ENCODE assay signal across 12 cellular contexts in the genomic region with DNA sequence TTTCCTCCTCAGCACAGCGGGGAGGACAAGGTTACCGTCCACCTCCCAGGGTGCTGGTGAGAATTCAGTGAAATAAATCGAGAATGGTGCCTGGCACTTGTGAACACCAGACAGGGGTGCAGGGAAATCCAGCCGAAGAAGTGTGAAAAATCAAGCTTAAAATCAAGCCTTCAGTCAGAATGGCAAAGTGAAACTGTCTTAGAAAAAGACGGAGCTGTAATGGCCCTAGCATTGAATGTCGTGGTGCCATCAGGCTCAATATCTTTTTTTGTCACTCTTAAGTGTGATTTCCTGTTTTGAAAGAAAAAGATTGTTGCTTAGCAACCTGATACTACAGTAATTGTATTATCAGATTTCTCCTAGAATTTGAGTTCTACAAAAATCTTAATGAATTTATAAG. TPM values are rescaled to one million over a fixed set of nuclear protein-coding genes. Genes with fewer than 3 reads are reported as not detected.
DNase-seq lines count a peak whose midpoint lies in the region; ATAC-seq and TF ChIP-seq lines count a peak whose summit lies in the region.
"Had no signal": no experiment of that assay in that cellular context is flagged by ENCODE, and none has a peak within 500 bp of the region (broad histone marks: within the 10 kb centered on the region; RNA-seq: fewer than 3 reads in every experiment).

No MANE protein-coding gene starts in this region.

- peak overlapping the region; percentile 83 for H3K27ac ChIP-seq in CD4-positive, alpha-beta memory T cell (ENCODE audit: low read depth, low read length)
- H3K27ac ChIP-seq in mesodermal cell (ENCODE audit: low read depth, low read length, severe bottlenecking) (peak overlapping the region; percentile 36), upper lobe of left lung (peak overlapping the region in 1 of 4 donors; percentile 7)

- peak; percentile 90 for ATAC-seq in activated T-helper 17 cell treated with anti-CD3 and anti-CD28 coated beads, Interleukin-2, amount 50 U/mL, for 72 hours (replicated peaks)
- no peak for ATAC-seq in upper lobe of left lung (ENCODE audit: low FRiP score in 2 of 2)

- TF ChIP-seq POLR2A in upper lobe of left lung (IDR thresholded peaks at IDR 0.05): no peak

- DNase-seq in CD4-positive, alpha-beta memory T cell: peak; percentile 73 to 86 (median 82)
- DNase-seq in KBM-7 (peak; percentile 35), upper lobe of left lung (no peak), retina (no peak), medulla oblongata (ENCODE audit: extremely low spot score) (no peak)
- DNase-seq: caudate nucleus; NCI-H510A treated with DMSO at 0.1 percent for 48 hours; SIG-M5; stimulated activated CD4-positive, alpha-beta T cell treated with anti-CD3 and anti-CD28 coated beads, Interleukin-12 subunit alpha, Interleukin-12 subunit beta, amount 100 ng/mL, for 4 hours had no signal

- H3K9me3 ChIP-seq in CD4-positive, alpha-beta memory T cell (ENCODE audit: control insufficient read depth in 1 of 2, low read length in 2 of 2): no peaks in the 10 kb centered on the region
- H3K9me3 ChIP-seq in mesodermal cell (ENCODE audit: control insufficient read depth, low read length) (no peaks in the 10 kb centered on the region), upper lobe of left lung (no peaks in the 10 kb centered on the region)

- peak overlapping the region; percentile 45 to 49 for H3K4me3 ChIP-seq in CD4-positive, alpha-beta memory T cell (ENCODE audit: low read length in 2 of 2)
- H3K4me3 ChIP-seq in mesodermal cell (ENCODE audit: extremely low read depth, insufficient read depth, low read length, poor library complexity, severe bottlenecking): no peak overlapping the region
- H3K4me3 ChIP-seq in upper lobe of left lung: no peak overlapping the region

- no peak for TF ChIP-seq EP300 in upper lobe of left lung (IDR thresholded peaks at IDR 0.05)

- H3K36me3 ChIP-seq in CD4-positive, alpha-beta memory T cell (ENCODE audit: insufficient read depth, low read length): no peaks in the 10 kb centered on the region
- no peaks in the 10 kb centered on the region for H3K36me3 ChIP-seq in mesodermal cell (ENCODE audit: control insufficient read depth, insufficient read depth, low read length)
- no peaks in the 10 kb centered on the region for H3K36me3 ChIP-seq in upper lobe of left lung

- peaks cover 2 to 13% of the 10 kb centered on the region in 2 donors for H3K36me3 Mint-ChIP-seq in CD4-positive, alpha-beta memory T cell
- H3K36me3 Mint-ChIP-seq in activated T-helper 17 cell treated with anti-CD3 and anti-CD28 coated beads, Interleukin-2, amount 50 U/mL, for 72 hours (ENCODE audit: low read depth): peaks cover 25% of the 10 kb centered on the region

- in situ Hi-C loops in KBM-7 (cut with MboI; ENCODE audit: low pct_unique_long_range_greater_than_20kb, low sequenced_read_pairs): no loop called here

- H3K27me3 Mint-ChIP-seq in CD4-positive, alpha-beta memory T cell: no peaks in the 10 kb centered on the region
- no peaks in the 10 kb centered on the region for H3K27me3 Mint-ChIP-seq in activated T-helper 17 cell treated with anti-CD3 and anti-CD28 coated beads, Interleukin-2, amount 50 U/mL, for 72 hours

- H3K4me1 Mint-ChIP-seq in CD4-positive, alpha-beta memory T cell: peaks cover 18 to 27% (median 25%) of the 10 kb centered on the region in 4 donors
- H3K4me1 Mint-ChIP-seq in activated T-helper 17 cell treated with anti-CD3 and anti-CD28 coated beads, Interleukin-2, amount 50 U/mL, for 72 hours: peaks cover 9% of the 10 kb centered on the region

- H3K4me1 ChIP-seq in CD4-positive, alpha-beta memory T cell (ENCODE audit: insufficient read depth, low read length): peaks cover 25% of the 10 kb centered on the region
- H3K4me1 ChIP-seq in mesodermal cell (ENCODE audit: control insufficient read depth, insufficient read depth, low read length, poor library complexity, severe bottlenecking) (no peaks in the 10 kb centered on the region), upper lobe of left lung (no peaks in the 10 kb centered on the region)

- no peaks in the 10 kb centered on the region for H3K27me3 ChIP-seq in CD4-positive, alpha-beta memory T cell (ENCODE audit: insufficient read depth, low read length)
- H3K27me3 ChIP-seq in upper lobe of left lung: no peaks in the 10 kb centered on the region

- H3K9me3 Mint-ChIP-seq in CD4-positive, alpha-beta memory T cell: peaks cover 0 to 2% (median 0%) of the 10 kb centered on the region in 8 donors
- H3K9me3 Mint-ChIP-seq in activated T-helper 17 cell treated with anti-CD3 and anti-CD28 coated beads, Interleukin-2, amount 50 U/mL, for 72 hours: peaks cover 4% of the 10 kb centered on the region

- no peak for TF ChIP-seq CTCF in upper lobe of left lung (IDR thresholded peaks at IDR 0.05)

- intact Hi-C loops in CD4-positive, alpha-beta memory T cell (cut with micrococcal nuclease): loop anchor here (1.0 to 10.0 kb wide), 4 partner anchors 21 to 379 kb away; a partner anchor contains a TSS

- POLR2A ChIA-PET in CD4-positive, alpha-beta memory T cell (lab: Charles Lee; ENCODE audit: partially characterized antibody): interaction anchor here (1.1 to 3.9 kb wide), 3 partner anchors 20 to 135 kb away, joined by 4 to 46 read pairs (median 15); a partner anchor contains a TSS

- peak overlapping the region; percentile 63 to 89 (median 80) for H3K4me3 Mint-ChIP-seq in CD4-positive, alpha-beta memory T cell
- H3K4me3 Mint-ChIP-seq in activated T-helper 17 cell treated with anti-CD3 and anti-CD28 coated beads, Interleukin-2, amount 50 U/mL, for 72 hours: peak overlapping the region; percentile 84

- 79 to 91% methylated on average over 5 to 6 of the region's 6 CpGs for WGBS in mesodermal cell (ENCODE audit: insufficient coverage in 2 of 2), 2 experiments
- WGBS in upper lobe of left lung, 2 donors: 49 to 57% methylated on average over 6 of the region's 6 CpGs

- peak overlapping the region; percentile 88 to 99 (median 97) for H3K27ac Mint-ChIP-seq in CD4-positive, alpha-beta memory T cell
- H3K27ac Mint-ChIP-seq in activated T-helper 17 cell treated with anti-CD3 and anti-CD28 coated beads, Interleukin-2, amount 50 U/mL, for 72 hours: peak overlapping the region; percentile 99

- CTCF ChIA-PET in CD4-positive, alpha-beta memory T cell (lab: Charles Lee; ENCODE audit: partially characterized antibody): interaction anchor here (1.1 kb wide), 1 partner anchor 35 kb away, joined by 3 read pairs; no protein-coding TSS in a partner anchor

RNA-seq across cellular contexts. Expression of a gene that starts 22.1 kb away (rescaled TPM):
- total RNA-seq in CD4-positive, alpha-beta memory T cell: 1 to 10 TPM; 7.9 to 8.5 TPM
- 1 to 10 TPM; 4.7 to 8.0 TPM for polyA plus RNA-seq in CD4-positive, alpha-beta memory T cell
- total RNA-seq in activated T-helper 17 cell treated with anti-CD3 and anti-CD28 coated beads, Interleukin-2, amount 50 U/mL, for 72 hours: 1 to 10 TPM in 1 of 2 donors, under 1 TPM in 1; 0.95 to 4.0 TPM
- polyA plus RNA-seq in mesodermal cell (2013, experiment 1 of 2): 2.7 TPM
- polyA plus RNA-seq in mesodermal cell (2013, experiment 2 of 2): 2.4 TPM
- total RNA-seq in upper lobe of left lung: 1 to 10 TPM in 1 of 6 donors, under 1 TPM in 4, not detected in 1; 0.11 to 2.6 (median 0.57) TPM
- total RNA-seq: LHCN-M2 had no signal

Comparison
In these comparisons a context has a peak if more than half of its experiments do, and no peak if none do; other contexts are left out.
1. DNase-seq: peak in CD4-positive, alpha-beta memory T cell (5 of 5) and KBM-7 (single experiment); none in upper lobe of left lung (0 of 2), retina (single experiment) and medulla oblongata (single experiment).
2. H3K4me3 ChIP-seq: peak in CD4-positive, alpha-beta memory T cell (2 of 2); none in mesodermal cell (single experiment) and upper lobe of left lung (0 of 4).